Comparison of ENCODE assay signal across 8 cellular contexts in genomic region chr16:47574091-47575054, GRCh38.
DNase-seq lines count a peak whose midpoint lies in the region; ATAC-seq lines count a peak whose summit lies in the region.

No MANE protein-coding gene starts in this region.

- H3K27me3 Mint-ChIP-seq in central memory CD8-positive, alpha-beta T cell = no peaks in the 10 kb centered on the region

- peak overlapping the region; percentile 83 for H3K27ac Mint-ChIP-seq in central memory CD8-positive, alpha-beta T cell (ENCODE audit: low read depth)
- peak overlapping the region; percentile 49 for H3K27ac Mint-ChIP-seq in stimulated activated effector memory CD8-positive, alpha-beta T cell treated with anti-CD3 and anti-CD28 coated beads, Interleukin-12 subunit alpha, Interleukin-12 subunit beta, amount 100 ng/mL, for 72 hours

- DNase-seq in activated CD4-positive, CD25-positive, alpha-beta regulatory T cell treated with anti-CD3 and anti-CD28 coated beads, Interleukin-2, amount 50 U/mL, for 72 hours = no peak
- DNase-seq in NCI-H2171 (lab: John Stamatoyannopoulos, UW) = peak; percentile 92
- no peak for DNase-seq in central memory CD8-positive, alpha-beta T cell (ENCODE audit: low spot score in 2 of 2)
- no peak for DNase-seq in stimulated activated effector memory CD8-positive, alpha-beta T cell treated with anti-CD3 and anti-CD28 coated beads, Interleukin-12 subunit alpha, Interleukin-12 subunit beta, amount 100 ng/mL, for 72 hours (ENCODE audit: low spot score in 2 of 2)
- no peak for DNase-seq in AML-193 (lab: John Stamatoyannopoulos, UW)
- DNase-seq in left colon = no peak

- no peaks in the 10 kb centered on the region for H3K9me3 Mint-ChIP-seq in central memory CD8-positive, alpha-beta T cell
- no peaks in the 10 kb centered on the region for H3K9me3 Mint-ChIP-seq in stimulated activated effector memory CD8-positive, alpha-beta T cell treated with anti-CD3 and anti-CD28 coated beads, Interleukin-12 subunit alpha, Interleukin-12 subunit beta, amount 100 ng/mL, for 72 hours

- H3K4me3 Mint-ChIP-seq in central memory CD8-positive, alpha-beta T cell = peak overlapping the region; percentile 30
- H3K4me3 Mint-ChIP-seq in stimulated activated effector memory CD8-positive, alpha-beta T cell treated with anti-CD3 and anti-CD28 coated beads, Interleukin-12 subunit alpha, Interleukin-12 subunit beta, amount 100 ng/mL, for 72 hours = peak overlapping the region; percentile 16

- intact Hi-C loops in left colon (cut with DNase I, micrococcal nuclease) = no loop called here

- peaks cover 81% of the 10 kb centered on the region for H3K4me1 Mint-ChIP-seq in central memory CD8-positive, alpha-beta T cell
- H3K4me1 Mint-ChIP-seq in stimulated activated effector memory CD8-positive, alpha-beta T cell treated with anti-CD3 and anti-CD28 coated beads, Interleukin-12 subunit alpha, Interleukin-12 subunit beta, amount 100 ng/mL, for 72 hours = peaks cover 63% of the 10 kb centered on the region

- ATAC-seq in activated CD4-positive, CD25-positive, alpha-beta regulatory T cell treated with anti-CD3 and anti-CD28 coated beads, Interleukin-2, amount 50 U/mL, for 24 hours = peak; percentile 80 to 83
- peak; percentile 77 for ATAC-seq in central memory CD8-positive, alpha-beta T cell (replicated peaks; ENCODE audit: extremely low read depth, poor library complexity, severe bottlenecking)
- ATAC-seq in stimulated activated effector memory CD8-positive, alpha-beta T cell treated with anti-CD3 and anti-CD28 coated beads, Interleukin-12 subunit alpha, Interleukin-12 subunit beta, amount 100 ng/mL, for 72 hours = peak; percentile 93
- ATAC-seq in HG02884 (IDR thresholded peaks at IDR 0.05; ENCODE audit: unreplicated experiment) = no peak
- no peak for ATAC-seq in left colon

- H3K36me3 Mint-ChIP-seq in central memory CD8-positive, alpha-beta T cell (ENCODE audit: insufficient read depth) = peaks cover 12% of the 10 kb centered on the region
- no peaks in the 10 kb centered on the region for H3K36me3 Mint-ChIP-seq in stimulated activated effector memory CD8-positive, alpha-beta T cell treated with anti-CD3 and anti-CD28 coated beads, Interleukin-12 subunit alpha, Interleukin-12 subunit beta, amount 100 ng/mL, for 72 hours

Comparison
In these comparisons a context has a peak if more than half of its experiments do, and no peak if none do; other contexts are left out.
1. ATAC-seq: peak in activated CD4-positive, CD25-positive, alpha-beta regulatory T cell treated with anti-CD3 and anti-CD28 coated beads, Interleukin-2, amount 50 U/mL, for 24 hours (2 of 2), central memory CD8-positive, alpha-beta T cell (single experiment) and stimulated activated effector memory CD8-positive, alpha-beta T cell treated with anti-CD3 and anti-CD28 coated beads, Interleukin-12 subunit alpha, Interleukin-12 subunit beta, amount 100 ng/mL, for 72 hours (single experiment); none in HG02884 (single experiment) and left colon (single experiment).